In the genomic region with DNA sequence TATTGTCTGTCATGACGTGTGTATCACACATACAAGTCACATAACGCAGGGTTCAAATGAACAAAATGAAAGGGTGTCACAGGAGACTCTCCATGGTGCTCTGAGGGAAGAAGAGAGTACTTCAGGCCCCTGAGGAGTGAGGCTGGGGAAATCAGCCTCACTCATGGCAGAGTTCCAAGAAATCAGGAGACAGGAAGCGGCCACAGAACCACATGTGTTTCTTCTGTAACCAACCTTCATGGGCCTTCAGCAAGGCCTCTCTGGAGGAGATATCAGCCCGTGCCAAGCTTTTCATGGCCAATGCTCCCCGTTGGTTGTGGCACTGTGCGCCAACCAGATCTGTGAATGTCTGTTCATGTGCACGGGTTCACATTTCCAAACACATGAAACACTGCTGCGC, we compare ENCODE assay signal across 11 cellular contexts.
DNase-seq lines count a peak whose midpoint lies in the region; ATAC-seq and TF ChIP-seq lines count a peak whose summit lies in the region.
"Had no signal": no experiment of that assay in that cellular context is flagged by ENCODE, and none has a peak within 500 bp of the region (broad histone marks: within the 10 kb centered on the region; RNA-seq: fewer than 3 reads in every experiment).

No MANE protein-coding gene starts in this region.

- H3K4me2 ChIP-seq in DND-41 (ENCODE audit: insufficient read depth, low read length) (no peak overlapping the region), fibroblast of lung (ENCODE audit: extremely low read depth, insufficient read depth, low read length) (no peak overlapping the region)
- H3K4me2 ChIP-seq: KMS-11 had no signal

- H4K20me1 ChIP-seq in DND-41 (ENCODE audit: insufficient read depth, low read length): no peaks in the 10 kb centered on the region
- H4K20me1 ChIP-seq in fibroblast of lung (ENCODE audit: control insufficient read depth, extremely low read depth, insufficient read depth, low read length): no peaks in the 10 kb centered on the region

- 46 to 47% methylated on average over 5 to 8 of the region's 8 CpGs for WGBS in tibial nerve, 2 donors

- POLR2A ChIA-PET in AG04450 (lab: Yijun Ruan, JAX): no interaction called here

- ATAC-seq in DND-41 (ENCODE audit: insufficient read depth, low read depth): peak; percentile 96
- no peak for ATAC-seq in GM18907 (IDR thresholded peaks at IDR 0.05; ENCODE audit: unreplicated experiment)

- DNase-seq in AG04450 (ENCODE audit: low read depth, low spot score) (peak; percentile 0), DND-41 (peak; percentile 77), SK-MEL-5 (ENCODE audit: low read depth, low spot score) (peak; percentile 41), fibroblast of lung (ENCODE audit: low read depth in 2 of 2) (peak; percentile 49 to 58), tibial nerve (ENCODE audit: low spot score in 2 of 2) (no peak), coronary artery (ENCODE audit: low spot score) (no peak), anterior cingulate cortex (lab: John Stamatoyannopoulos, UW) (no peak)
- DNase-seq: spleen, tibial artery had no signal

- H3K4me1 ChIP-seq in DND-41 (ENCODE audit: insufficient read depth, low read length) (peaks cover 15% of the 10 kb centered on the region), fibroblast of lung (ENCODE audit: control insufficient read depth, extremely low read depth, insufficient read depth, low read length) (no peaks in the 10 kb centered on the region), tibial nerve (peaks cover 0 to 8% (median 0%) of the 10 kb centered on the region in 4 donors)
- H3K4me1 ChIP-seq: tibial artery had no signal

- CTCF ChIA-PET in AG04450 (lab: Charles Lee): no interaction called here

- in situ Hi-C loops in SK-MEL-5 (cut with HindIII; ENCODE audit: low pct_unique_long_range_greater_than_20kb, low sequenced_read_pairs): no loop called here

- H3K27ac ChIP-seq in AG04450 (ENCODE audit: low read depth, low read length) (no peak overlapping the region), DND-41 (ENCODE audit: low read length) (no peak overlapping the region), fibroblast of lung (ENCODE audit: insufficient read depth, low read length) (no peak overlapping the region), tibial nerve (no peak overlapping the region), coronary artery (no peak overlapping the region)
- H3K27ac ChIP-seq: KMS-11, spleen, tibial artery had no signal

- H3K9ac ChIP-seq in DND-41 (ENCODE audit: low read depth, low read length) (no peak overlapping the region), fibroblast of lung (ENCODE audit: insufficient read depth, low read length) (no peak overlapping the region)
- H3K9ac ChIP-seq: KMS-11 had no signal

- H3K79me2 ChIP-seq in DND-41 (ENCODE audit: insufficient read depth, low read length) (no peaks in the 10 kb centered on the region), fibroblast of lung (ENCODE audit: control insufficient read depth, insufficient read depth, low read length) (no peaks in the 10 kb centered on the region)

- TF ChIP-seq EP300 in tibial nerve (IDR thresholded peaks at IDR 0.05): no peak

- H3K4me3 ChIP-seq in AG04450 (ENCODE audit: low read depth, low read length) (no peak overlapping the region), DND-41 (ENCODE audit: low read depth in 1 of 2, low read length in 2 of 2) (no peak overlapping the region), fibroblast of lung (replicated peaks in 1 of 4; ENCODE audit: control extremely low read depth in 1 of 4, insufficient read depth in 1 of 4, low read depth in 3 of 4, low read length in 4 of 4) (no peak overlapping the region), tibial nerve (no peak overlapping the region), coronary artery (no peak overlapping the region)
- H3K4me3 ChIP-seq: spleen, tibial artery had no signal

- H2AFZ ChIP-seq in DND-41 (ENCODE audit: low read depth, low read length) (no peak overlapping the region), fibroblast of lung (ENCODE audit: low read length) (no peak overlapping the region)

- no peak for TF ChIP-seq POLR2A in tibial nerve (IDR thresholded peaks at IDR 0.05)

- H3K27me3 ChIP-seq in AG04450 (ENCODE audit: control insufficient read depth, insufficient read depth, low read length): peaks cover 3% of the 10 kb centered on the region
- peaks cover 3% of the 10 kb centered on the region for H3K27me3 ChIP-seq in DND-41 (ENCODE audit: insufficient read depth, low read length, poor library complexity)
- H3K27me3 ChIP-seq in fibroblast of lung (ENCODE audit: control insufficient read depth, insufficient read depth, low read length): no peaks in the 10 kb centered on the region
- H3K27me3 ChIP-seq in tibial nerve: no peaks in the 10 kb centered on the region
- H3K27me3 ChIP-seq: spleen, tibial artery had no signal

- H3K36me3 ChIP-seq in DND-41 (ENCODE audit: insufficient read depth, low read length): no peaks in the 10 kb centered on the region
- H3K36me3 ChIP-seq in fibroblast of lung (ENCODE audit: control insufficient read depth, insufficient read depth, low read length): no peaks in the 10 kb centered on the region
- H3K36me3 ChIP-seq in tibial nerve: no peaks in the 10 kb centered on the region
- H3K36me3 ChIP-seq: spleen, tibial artery had no signal

- H3K9me3 ChIP-seq in AG04450 (ENCODE audit: control insufficient read depth, insufficient read depth, low read length) (no peaks in the 10 kb centered on the region; the same call in 1 of the 2 replicates), DND-41 (ENCODE audit: insufficient read depth, low read length, severe bottlenecking) (peaks cover 9% of the 10 kb centered on the region), fibroblast of lung (ENCODE audit: control insufficient read depth, insufficient read depth, low read depth, low read length) (no peaks in the 10 kb centered on the region), tibial nerve (peaks cover 0 to 24% (median 2%) of the 10 kb centered on the region in 4 donors)

- TF ChIP-seq CTCF in AG04450 (IDR thresholded peaks at IDR 0.05; ENCODE audit: low read depth, low read length) (no peak), DND-41 (IDR thresholded peaks at IDR 0.05; ENCODE audit: borderline replicate concordance, extremely low read depth, low read length, poor library complexity, severe bottlenecking) (no peak), fibroblast of lung (conservative IDR thresholded peaks at IDR 0.05 in 1 of 2, IDR thresholded peaks at IDR 0.05 in 1 of 2; ENCODE audit: low read depth in 1 of 2, low read length in 2 of 2) (no peak), tibial nerve (IDR thresholded peaks at IDR 0.05) (no peak), coronary artery (IDR thresholded peaks at IDR 0.05) (no peak)

Comparison
In these comparisons a context has a peak if more than half of its experiments do, and no peak if none do; other contexts are left out.
1. DNase-seq: peak in AG04450 (single experiment), DND-41 (single experiment), SK-MEL-5 (single experiment) and fibroblast of lung (2 of 2); none in tibial nerve (0 of 2), coronary artery (single experiment) and anterior cingulate cortex (0 of 58).